ENCODE assay signal across 15 cellular contexts in the genomic region with DNA sequence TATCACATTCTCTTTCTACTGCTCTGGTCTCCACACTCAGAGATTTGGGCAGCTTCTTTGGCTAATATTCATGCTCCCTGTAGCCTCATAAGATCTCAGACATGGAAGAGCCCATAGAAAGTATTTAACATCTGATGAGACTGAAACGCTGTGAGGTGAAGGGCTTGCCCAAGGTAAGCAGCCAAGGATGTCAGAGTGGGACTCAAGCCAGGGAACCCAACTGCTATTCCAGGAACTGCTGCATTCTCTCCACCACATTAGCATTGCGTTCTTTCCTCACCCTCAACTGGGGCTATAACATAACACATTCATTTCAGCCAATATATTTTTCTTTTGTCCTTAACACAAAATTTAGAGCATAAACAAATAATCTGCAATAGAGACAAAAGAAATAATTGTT. TPM values are rescaled to one million over a fixed set of nuclear protein-coding genes. Genes with fewer than 3 reads are reported as not detected.
A peak's percentile ranks its signal among the peaks of the same experiment; 100 is the strongest.
DNase-seq lines count a peak whose midpoint lies in the region; ATAC-seq, FAIRE-seq and TF ChIP-seq lines count a peak whose summit lies in the region.
"Had no signal": no experiment of that assay in that cellular context is flagged by ENCODE, and none has a peak within 500 bp of the region (broad histone marks: within the 10 kb centered on the region; RNA-seq: fewer than 3 reads in every experiment).

No MANE protein-coding gene starts in this region.

- no peaks in the 10 kb centered on the region for H3K36me3 ChIP-seq in heart left ventricle
- H3K36me3 ChIP-seq in bronchial epithelial cell (ENCODE audit: control insufficient read depth, insufficient read depth, low read length): peaks cover 7% of the 10 kb centered on the region
- no peaks in the 10 kb centered on the region for H3K36me3 ChIP-seq in mucosa of rectum (ENCODE audit: control insufficient read depth in 2 of 2, insufficient read depth in 2 of 2, low read length in 2 of 2)
- H3K36me3 ChIP-seq in upper lobe of right lung: no peaks in the 10 kb centered on the region

- WGBS in heart left ventricle, 4 donors: 30 to 44% (median 39%) methylated on average over 2 of the region's 2 CpGs

- ATAC-seq in heart left ventricle (no peak), upper lobe of right lung (no peak), GM21381 (IDR thresholded peaks at IDR 0.05; ENCODE audit: unreplicated experiment) (no peak)
- ATAC-seq: left colon had no signal

- H3K4me3 ChIP-seq in heart left ventricle (peak overlapping the region in 10 of 12 donors; percentile 55 to 84 (median 64)), bronchial epithelial cell (ENCODE audit: low read depth, low read length) (peak overlapping the region; percentile 86), mucosa of rectum (ENCODE audit: low read length in 2 of 2) (peak overlapping the region; percentile 33 to 91), upper lobe of right lung (peak overlapping the region; percentile 60)

- TF ChIP-seq CTCF in heart left ventricle (IDR thresholded peaks at IDR 0.05) (no peak), bronchial epithelial cell (IDR thresholded peaks at IDR 0.05; ENCODE audit: insufficient read depth, low read length, severe bottlenecking) (no peak), upper lobe of right lung (IDR thresholded peaks at IDR 0.05) (no peak)

- FAIRE-seq in bronchial epithelial cell (lab: Jason Lieb, UNC): no peak
- FAIRE-seq: GM12892 had no signal

- H3K9me3 ChIP-seq in heart left ventricle (no peaks in the 10 kb centered on the region), mucosa of rectum (ENCODE audit: control insufficient read depth in 2 of 2, low read length in 2 of 2) (no peaks in the 10 kb centered on the region), upper lobe of right lung (no peaks in the 10 kb centered on the region)

- H3K27ac ChIP-seq in heart left ventricle (peak overlapping the region in 11 of 12 donors; percentile 11 to 96 (median 78)), mucosa of rectum (ENCODE audit: low read depth in 2 of 2, low read length in 2 of 2) (no peak overlapping the region), upper lobe of right lung (peak overlapping the region; percentile 38)

- H3K9ac ChIP-seq in mucosa of rectum (ENCODE audit: low read depth in 1 of 2, low read length in 2 of 2): no peak overlapping the region

- no peaks in the 10 kb centered on the region for H3K27me3 ChIP-seq in heart left ventricle
- H3K27me3 ChIP-seq in bronchial epithelial cell (ENCODE audit: control insufficient read depth, insufficient read depth, low read length): no peaks in the 10 kb centered on the region
- no peaks in the 10 kb centered on the region for H3K27me3 ChIP-seq in mucosa of rectum (ENCODE audit: control insufficient read depth in 2 of 2, insufficient read depth in 2 of 2, low read length in 2 of 2)
- no peaks in the 10 kb centered on the region for H3K27me3 ChIP-seq in upper lobe of right lung

- peaks cover 4 to 78% (median 47%) of the 10 kb centered on the region in 12 donors for H3K4me1 ChIP-seq in heart left ventricle
- H3K4me1 ChIP-seq in mucosa of rectum (ENCODE audit: control insufficient read depth in 2 of 2, insufficient read depth in 2 of 2, low read length in 2 of 2): peaks cover 20 to 30% of the 10 kb centered on the region in 2 donors
- peaks cover 51% of the 10 kb centered on the region for H3K4me1 ChIP-seq in upper lobe of right lung

- DNase-seq in heart left ventricle (peak in 2 of 5 donors; percentile 49 to 51), cardiac septum (ENCODE audit: low spot score) (no peak), bronchial epithelial cell (ENCODE audit: low read depth) (peak; percentile 26), upper lobe of right lung (no peak), dedifferentiated amniotic fluid mesenchymal stem cell (ENCODE audit: extremely low spot score) (no peak), NCI-H774 (lab: John Stamatoyannopoulos, UW) (no peak)
- DNase-seq: activated CD4-positive, alpha-beta T cell treated with anti-CD3 and anti-CD28 coated beads, Interleukin-2, amount 50 U/mL, for 4 hours; activated naive CD4-positive, alpha-beta T cell treated with anti-CD3 and anti-CD28 coated beads, Interleukin-2, amount 50 U/mL, for 16 hours; dermis blood vessel endothelial cell; left colon; NCI-H1436 treated with DMSO at 0.1 percent for 48 hours; trophoblast cell had no signal

- intact Hi-C loops in heart left ventricle (cut with DNase I): loop anchor here in 2 of 10 donors (5.0 kb wide), 2 partner anchors 37 to 42 kb away; no protein-coding TSS in a partner anchor
- intact Hi-C loops in cardiac septum (cut with DNase I): no loop called here
- intact Hi-C loops in upper lobe of right lung (cut with DNase I): no loop called here

- no peak for TF ChIP-seq POLR2A in heart left ventricle (IDR thresholded peaks at IDR 0.05)

RNA-seq across cellular contexts. Expression of gene ADRB2, which starts 3.8 kb away (rescaled TPM):
- total RNA-seq in heart left ventricle: 1 to 10 TPM; 3.4 to 8.3 (median 6.2) TPM
- 1 to 10 TPM; 1.8 to 4.4 TPM for polyA plus RNA-seq in heart left ventricle
- 2.6 TPM for total RNA-seq in cardiac septum
- 18.7 and 21.9 TPM in 2 replicates for total RNA-seq in bronchial epithelial cell
- total RNA-seq in upper lobe of right lung: 28.0 TPM

Comparison
In these comparisons a context has a peak if more than half of its experiments do, and no peak if none do; other contexts are left out.
1. H3K27ac ChIP-seq: peak in heart left ventricle (11 of 12) and upper lobe of right lung (single experiment); none in mucosa of rectum (0 of 2).
2. Peak in every context shown above with its lines, with median percentiles within 50 percentile points of each other: H3K4me3 ChIP-seq.